ENCODE assay signal across 22 cellular contexts in genomic region chr1:35825255-35825654, GRCh38. TPM values are rescaled to one million over a fixed set of nuclear protein-coding genes. Genes with fewer than 3 reads are reported as not detected.
DNase-seq lines count a peak whose midpoint lies in the region; ATAC-seq and TF ChIP-seq lines count a peak whose summit lies in the region.
"Had no signal": no experiment of that assay in that cellular context is flagged by ENCODE, and none has a peak within 500 bp of the region (broad histone marks: within the 10 kb centered on the region; RNA-seq: fewer than 3 reads in every experiment).

No MANE protein-coding gene starts in this region.

- peaks cover 47% of the 10 kb centered on the region for H3K36me3 ChIP-seq in right atrium auricular region
- H3K36me3 ChIP-seq: BE2C had no signal

- no peaks in the 10 kb centered on the region for H3K4me1 ChIP-seq in right atrium auricular region
- H3K4me1 ChIP-seq: A549, BE2C had no signal

- H3K27ac ChIP-seq in right atrium auricular region, result peak overlapping the region in 1 of 2 donors; percentile 52
- H3K27ac ChIP-seq: A549; BLaER1 treated with 17β-estradiol and CSF1 and Interleukin-3, amounts not matched to agents 10 nM and 100 nM had no signal

- H3K9me3 ChIP-seq in right atrium auricular region, result no peaks in the 10 kb centered on the region
- H3K9me3 ChIP-seq: A549; BE2C; BLaER1 treated with 17β-estradiol and CSF1 and Interleukin-3, amounts not matched to agents 10 nM and 100 nM had no signal

- H3K9me3 Mint-ChIP-seq in nephron progenitor cell, result no peaks in the 10 kb centered on the region
- H3K9me3 Mint-ChIP-seq: CD14-positive monocyte; CD4-positive, alpha-beta T cell; CD8-positive, alpha-beta memory T cell; GM23338; H9 had no signal

- DNase-seq in DMS53 (lab: John Stamatoyannopoulos, UW) (peak; percentile 15), DMS53 treated with DMSO at 0.1 percent for 48 hours (lab: John Stamatoyannopoulos, UW; ENCODE audit: unreplicated experiment) (no peak), left cardiac atrium (no peak), right atrium auricular region (ENCODE audit: low spot score) (no peak), M059J (ENCODE audit: low read depth) (peak; percentile 30), nephron progenitor cell (no peak), NCI-H526 treated with DMSO at 0.1 percent for 48 hours (lab: John Stamatoyannopoulos, UW) (no peak)
- DNase-seq in activated CD4-positive, alpha-beta T cell treated with anti-CD3 and anti-CD28 coated beads for 48 hours, result no peak
- DNase-seq: 8988T; ACHN; AML-193; BE2C; CD4-positive, alpha-beta T cell; CD8-positive, alpha-beta memory T cell; DMS 273 treated with DMSO at 0.1 percent for 48 hours; DND-41; H9 had no signal

- peak; percentile 44 to 77 for ATAC-seq in left cardiac atrium
- ATAC-seq: A549, GM23338, HCT116 had no signal

- intact Hi-C loops in left cardiac atrium (cut with DNase I), result no loop called here

- TF ChIP-seq CTCF in right atrium auricular region (IDR thresholded peaks at IDR 0.05), result no peak
- no peak for TF ChIP-seq CTCF in nephron progenitor cell (IDR thresholded peaks at IDR 0.05)

- H3K4me3 ChIP-seq in right atrium auricular region, result no peak overlapping the region
- H3K4me3 ChIP-seq: A549; BLaER1 treated with 17β-estradiol and CSF1 and Interleukin-3, amounts not matched to agents 10 nM and 100 nM; GM23338 had no signal

- no peak overlapping the region for H3K4me3 Mint-ChIP-seq in nephron progenitor cell
- H3K4me3 Mint-ChIP-seq: CD14-positive monocyte; CD4-positive, alpha-beta T cell; CD8-positive, alpha-beta memory T cell; GM23338; H9 had no signal

- no peaks in the 10 kb centered on the region for H3K4me1 Mint-ChIP-seq in nephron progenitor cell
- H3K4me1 Mint-ChIP-seq: GM23338, H9 had no signal

- peak overlapping the region; percentile 29 for H3K27ac Mint-ChIP-seq in nephron progenitor cell
- H3K27ac Mint-ChIP-seq: CD4-positive, alpha-beta T cell; GM23338; H9 had no signal

- no peaks in the 10 kb centered on the region for H3K27me3 Mint-ChIP-seq in nephron progenitor cell (ENCODE audit: low read depth, poor library complexity)
- H3K27me3 Mint-ChIP-seq: CD4-positive, alpha-beta T cell; CD8-positive, alpha-beta memory T cell had no signal

- no peaks in the 10 kb centered on the region for H3K27me3 ChIP-seq in right atrium auricular region
- H3K27me3 ChIP-seq: BE2C; BLaER1 treated with 17β-estradiol and CSF1 and Interleukin-3, amounts not matched to agents 10 nM and 100 nM had no signal

- peaks cover 46% of the 10 kb centered on the region for H3K36me3 Mint-ChIP-seq in nephron progenitor cell (ENCODE audit: low read depth)

RNA-seq across cellular contexts. Expression of gene AGO4, which starts 17.4 kb away (rescaled TPM):
- total RNA-seq in left cardiac atrium (10 to 100 TPM; 14.6 to 16.5 TPM), right atrium auricular region (10 to 100 TPM; 15.7 to 16.4 TPM)
- total RNA-seq in M059J (2014; rRNA removed; shearing (Covaris generic)), result 3.4 and 7.1 TPM in 2 replicates

RNA-seq across cellular contexts. Expression of gene CLSPN, which starts 55.5 kb away (rescaled TPM):
- total RNA-seq in left cardiac atrium (1 to 10 TPM; 1.5 to 1.9 TPM), right atrium auricular region (1 to 10 TPM in 1 of 2 donors, under 1 TPM in 1; 0.08 to 1.1 TPM)
- 10.9 and 33.4 TPM in 2 replicates for total RNA-seq in M059J (2014; rRNA removed; shearing (Covaris generic))

RNA-seq across cellular contexts. Expression of gene AGO1, which starts 57.8 kb away (rescaled TPM):
- 10 to 100 TPM; 23.7 to 24.6 TPM for total RNA-seq in left cardiac atrium
- 10 to 100 TPM; 20.3 to 22.1 TPM for total RNA-seq in right atrium auricular region
- 7.1 and 12.0 TPM in 2 replicates for total RNA-seq in M059J (2014; rRNA removed; shearing (Covaris generic))

Comparison
In these comparisons a context has a peak if more than half of its experiments do, and no peak if none do; other contexts are left out.
1. DNase-seq: peak in DMS53 (single experiment) and M059J (single experiment); none in DMS53 treated with DMSO at 0.1 percent for 48 hours (single experiment), left cardiac atrium (single experiment), right atrium auricular region (single experiment), nephron progenitor cell (single experiment), activated CD4-positive, alpha-beta T cell treated with anti-CD3 and anti-CD28 coated beads for 48 hours (single experiment) and NCI-H526 treated with DMSO at 0.1 percent for 48 hours (single experiment).